In the genomic region with DNA sequence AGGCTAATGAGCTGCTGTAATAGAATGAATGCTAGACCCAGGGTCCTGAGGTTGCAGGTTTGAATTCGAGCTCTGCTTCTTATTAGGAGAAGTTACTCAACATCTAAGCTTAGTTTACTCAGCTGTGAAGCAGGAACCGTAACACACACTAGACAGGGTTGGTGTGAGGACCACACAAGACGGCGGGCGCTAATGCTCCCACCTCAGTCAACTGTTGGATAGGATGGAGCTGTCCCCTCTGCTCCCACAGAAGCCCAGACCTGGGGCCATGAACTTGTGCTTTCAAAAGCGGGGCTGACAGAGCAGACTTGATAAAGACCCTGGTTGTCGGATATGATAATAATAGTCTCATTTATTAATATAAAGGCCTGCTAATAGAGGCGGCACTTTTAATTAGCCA, we compare ENCODE assay signal across 29 cellular contexts.
"Had no signal": no experiment of that assay in that cellular context is flagged by ENCODE, and none has a peak within 500 bp of the region (broad histone marks: within the 10 kb centered on the region; RNA-seq: fewer than 3 reads in every experiment).

No MANE protein-coding gene starts in this region.

- DNase-seq: activated CD4-positive, alpha-beta memory T cell treated with anti-CD3 and anti-CD28 coated beads for 36 hours; activated CD4-positive, alpha-beta T cell treated with anti-CD3 and anti-CD28 coated beads for 36 hours; activated CD4-positive, alpha-beta T cell treated with anti-CD3 and anti-CD28 coated beads, Interleukin-2, amount 10 ng/mL, durations not matched to agents 24 days and 14 days; activated CD4-positive, CD25-positive, alpha-beta regulatory T cell; activated CD4-positive, CD25-positive, alpha-beta regulatory T cell treated with anti-CD3 and anti-CD28 coated beads, Interleukin-2, amount 50 U/mL, for 72 hours; activated CD8-positive, alpha-beta memory T cell treated with anti-CD3 and anti-CD28 coated beads, Interleukin-2, amount 10 ng/mL, durations not matched to agents 7 days and 5 days; activated CD8-positive, alpha-beta memory T cell treated with anti-CD3 and anti-CD28 coated beads, Interleukin-2, amount 50 U/mL, for 4 hours; activated CD8-positive, alpha-beta T cell treated with anti-CD3 and anti-CD28 coated beads, Interleukin-2, amount 10 ng/mL, durations not matched to agents 7 days and 5 days; activated effector memory CD4-positive, alpha-beta T cell treated with anti-CD3 and anti-CD28 coated beads, Interleukin-2, amount 50 U/mL, for 16 hours; activated naive CD4-positive, alpha-beta T cell treated with anti-CD3 and anti-CD28 coated beads for 36 hours; activated naive CD8-positive, alpha-beta T cell treated with anti-CD3 and anti-CD28 coated beads for 36 hours; activated naive CD8-positive, alpha-beta T cell treated with anti-CD3 and anti-CD28 coated beads, Interleukin-2, amount 50 U/mL, for 24 hours; activated T-cell treated with anti-CD3 and anti-CD28 coated beads, Interleukin-2, amount 50 U/mL, for 1 hour; activated T-cell treated with anti-CD3 and anti-CD28 coated beads, Interleukin-2, amount 50 U/mL, for 48 hours; adrenal gland; amygdala; cortex of kidney; dermis blood vessel endothelial cell; effector CD4-positive, alpha-beta T cell; effector memory CD8-positive, alpha-beta T cell; erythroblast; foreskin keratinocyte; T-helper 1 cell; T-helper 17 cell; T1000 had no signal

- H3K27me3 ChIP-seq: adrenal gland, breast epithelium, cardiac muscle cell, esophagus muscularis mucosa, foreskin keratinocyte, gastroesophageal sphincter had no signal

- H3K4me3 ChIP-seq: adrenal gland, breast epithelium, cardiac muscle cell, esophagus muscularis mucosa, gastroesophageal sphincter had no signal

- H3K4me1 ChIP-seq: breast epithelium, esophagus muscularis mucosa, foreskin keratinocyte, gastroesophageal sphincter had no signal

- H3K36me3 ChIP-seq: adrenal gland, breast epithelium, cardiac muscle cell, esophagus muscularis mucosa, gastroesophageal sphincter had no signal

- H3K27ac ChIP-seq: breast epithelium, cardiac muscle cell, esophagus muscularis mucosa, foreskin keratinocyte, gastroesophageal sphincter had no signal

- H3K9me3 ChIP-seq: adrenal gland, breast epithelium had no signal
